1 cellular context compared by ENCODE assay signal in genomic region chr12:123801573-123802178, GRCh38.
TF ChIP-seq lines count a peak whose summit lies in the region.

No MANE protein-coding gene starts in this region.

TF ChIP-seq in K562, 482 proteins besides CTCF, POLR2A, EP300 and RAD21 (continued from another document):
- TF ChIP-seq MBD1 (CRISPR knock-in tag; IDR thresholded peaks at IDR 0.05), result no peak
- TF ChIP-seq ELF1 (tag; IDR thresholded peaks at IDR 0.05), result no peak
- no peak for TF ChIP-seq ARID4B (CRISPR knock-in tag; IDR thresholded peaks at IDR 0.05)
- no peak for TF ChIP-seq GABPA (tag; conservative IDR thresholded peaks at IDR 0.05; ENCODE audit: low read depth)
